ENCODE assay signal across 23 cellular contexts in genomic region chr18:25834061-25834460, GRCh38.
DNase-seq lines count a peak whose midpoint lies in the region; ATAC-seq, FAIRE-seq and TF ChIP-seq lines count a peak whose summit lies in the region.
"Had no signal": no experiment of that assay in that cellular context is flagged by ENCODE, and none has a peak within 500 bp of the region (broad histone marks: within the 10 kb centered on the region; RNA-seq: fewer than 3 reads in every experiment).

No MANE protein-coding gene starts in this region.

- H3K27me3 Mint-ChIP-seq in GM23338 (ENCODE audit: insufficient read depth, low read depth, poor library complexity) = no peaks in the 10 kb centered on the region

- ATAC-seq in GM23338 = no peak

- H3K27ac Mint-ChIP-seq in GM23338 = no peak overlapping the region
- H3K27ac Mint-ChIP-seq: B cell; CD4-positive, alpha-beta memory T cell had no signal

- H3K18ac ChIP-seq in neuronal stem cell (ENCODE audit: low read length) = peak overlapping the region; percentile 32

- POLR2A ChIA-PET in OCI-LY7 (lab: Charles Lee) = interaction anchor here (0.6 to 1.0 kb wide), 2 partner anchors 25 to 228 kb away, joined by 4 read pairs; no protein-coding TSS in a partner anchor

- FAIRE-seq in GM12891 (lab: Jason Lieb, UNC) (no peak), HTR-8/SVneo (lab: Jason Lieb, UNC) (no peak)
- FAIRE-seq: A204.1, GM12892, GM19239, H54 had no signal

- H2AK5ac ChIP-seq in neuronal stem cell (ENCODE audit: low read depth, low read length) = no peak overlapping the region

- H3K27ac ChIP-seq in BLaER1 = no peak overlapping the region
- no peak overlapping the region for H3K27ac ChIP-seq in GM23338 (ENCODE audit: low read depth)
- peak overlapping the region; percentile 53 for H3K27ac ChIP-seq in OCI-LY7 (ENCODE audit: low read depth, low read length, poor library complexity, severe bottlenecking)
- no peak overlapping the region for H3K27ac ChIP-seq in neuronal stem cell (replicated peaks; ENCODE audit: low read length)
- H3K27ac ChIP-seq in adrenal gland = no peak overlapping the region
- H3K27ac ChIP-seq: 22Rv1 had no signal

- H3K4me3 Mint-ChIP-seq in GM23338 = no peak overlapping the region
- H3K4me3 Mint-ChIP-seq: B cell; CD4-positive, alpha-beta memory T cell had no signal

- H3K4me2 ChIP-seq in BLaER1 = peak overlapping the region; percentile 50
- no peak overlapping the region for H3K4me2 ChIP-seq in GM23338
- H3K4me2 ChIP-seq in OCI-LY7 (ENCODE audit: low read length) = peak overlapping the region; percentile 39
- H3K4me2 ChIP-seq in neuronal stem cell (ENCODE audit: insufficient read depth, low read length, poor library complexity, severe bottlenecking) = no peak overlapping the region

- H4K8ac ChIP-seq in neuronal stem cell (ENCODE audit: low read depth, low read length) = no peak overlapping the region

- H3K79me1 ChIP-seq in neuronal stem cell (ENCODE audit: low read depth, low read length) = no peaks in the 10 kb centered on the region

- BruUV-seq in OCI-LY7 (replicated peaks; lab: Mats Ljungman, UMichigan) = no TSS peak

- CTCF ChIA-PET in OCI-LY7 (lab: Charles Lee; ENCODE audit: unreplicated experiment) = interaction anchor here (0.6 kb wide), 1 partner anchor 10 kb away, joined by 4 read pairs; no protein-coding TSS in a partner anchor

- DNase-seq in GM23338 (ENCODE audit: low spot score) = no peak
- peak; percentile 80 for DNase-seq in OCI-LY7 (ENCODE audit: low spot score)
- DNase-seq in neuronal stem cell (ENCODE audit: low spot score) = no peak
- no peak for DNase-seq in putamen (ENCODE audit: low spot score)
- DNase-seq in GM12891 (ENCODE audit: insufficient read length, low spot score) = no peak
- DNase-seq in HTR-8/SVneo (ENCODE audit: insufficient read length, low spot score) = no peak
- no peak for DNase-seq in adrenal gland
- DNase-seq: C1 segment of cervical spinal cord; Calu3; CD4-positive, alpha-beta memory T cell; COR-L47; DMS53; DMS79 treated with DMSO at 0.1 percent for 48 hours; GF-D8; GOT3 had no signal

- H2AFZ ChIP-seq in GM23338 = 0 out of 2 replicates have a peak overlapping the region, but pooled peaks have one; percentile 32
- peak overlapping the region; percentile 40; the same call in 1 of the 2 replicates for H2AFZ ChIP-seq in OCI-LY7 (ENCODE audit: low read length)
- no peak overlapping the region for H2AFZ ChIP-seq in neuronal stem cell (ENCODE audit: low read length)

- H4K91ac ChIP-seq in neuronal stem cell (ENCODE audit: low read depth, low read length, poor library complexity) = no peak overlapping the region

- H3K4me1 Mint-ChIP-seq in GM23338 = no peaks in the 10 kb centered on the region
- H3K4me1 Mint-ChIP-seq: B cell; CD4-positive, alpha-beta memory T cell had no signal

- H3K9me2 ChIP-seq in GM23338 (ENCODE audit: insufficient read depth) (peaks cover 3% of the 10 kb centered on the region; the same call in 1 of the 2 replicates), OCI-LY7 (ENCODE audit: insufficient read depth, low read length) (no peaks in the 10 kb centered on the region)

- no peak overlapping the region for H2BK5ac ChIP-seq in neuronal stem cell (ENCODE audit: low read length)

- H3K4me3 ChIP-seq in BLaER1 = no peak overlapping the region
- no peak overlapping the region for H3K4me3 ChIP-seq in GM23338
- H3K4me3 ChIP-seq in OCI-LY7 (ENCODE audit: low read depth, low read length, poor library complexity, severe bottlenecking) = no peak overlapping the region
- H3K4me3 ChIP-seq in neuronal stem cell (ENCODE audit: low read length in 2 of 2) = no peak overlapping the region
- H3K4me3 ChIP-seq in adrenal gland = no peak overlapping the region
- H3K4me3 ChIP-seq: HAP-1 had no signal

- H3K27me3 ChIP-seq in BLaER1 = no peaks in the 10 kb centered on the region
- no peaks in the 10 kb centered on the region for H3K27me3 ChIP-seq in GM23338 (ENCODE audit: insufficient read depth)
- no peaks in the 10 kb centered on the region for H3K27me3 ChIP-seq in neuronal stem cell (ENCODE audit: control insufficient read depth in 3 of 3, insufficient read depth in 3 of 3, low read depth in 1 of 3, low read length in 3 of 3)
- H3K27me3 ChIP-seq in adrenal gland = no peaks in the 10 kb centered on the region

- TF ChIP-seq POLR2A in GM12891 (IDR thresholded peaks at IDR 0.05; ENCODE audit: low read depth, low read length) (no peak), adrenal gland (IDR thresholded peaks at IDR 0.05) (no peak)

- H3K4ac ChIP-seq in neuronal stem cell (ENCODE audit: low read length) = no peak overlapping the region

- no peaks in the 10 kb centered on the region; the same call in 2 of the 3 replicates for H3K9me3 Mint-ChIP-seq in GM23338
- H3K9me3 Mint-ChIP-seq: CD4-positive, alpha-beta memory T cell had no signal

- no peak overlapping the region for H3K23ac ChIP-seq in neuronal stem cell (ENCODE audit: low read depth, low read length, poor library complexity)

- H3F3A ChIP-seq in GM23338 (replicated peaks; ENCODE audit: low read depth) = no peaks in the 10 kb centered on the region

- intact Hi-C loops in OCI-LY7 (cut with micrococcal nuclease; ENCODE audit: unreplicated experiment) (loop anchor here (5.0 to 10.0 kb wide), 2 partner anchors 379 to 957 kb away; no protein-coding TSS in a partner anchor), adrenal gland (cut with DNase I) (loop anchor here in 1 of 2 donors (5.0 kb wide), 1 partner anchor 957 kb away; no protein-coding TSS in a partner anchor)

- H3K36me3 ChIP-seq in BLaER1 = no peaks in the 10 kb centered on the region
- H3K36me3 ChIP-seq in GM23338 (ENCODE audit: insufficient read depth) = no peaks in the 10 kb centered on the region
- no peaks in the 10 kb centered on the region for H3K36me3 ChIP-seq in OCI-LY7 (ENCODE audit: insufficient read depth, low read length)
- H3K36me3 ChIP-seq in neuronal stem cell (replicated peaks in 1 of 2; ENCODE audit: control insufficient read depth in 2 of 2, insufficient read depth in 2 of 2, low read length in 2 of 2) = no peaks in the 10 kb centered on the region
- H3K36me3 ChIP-seq in adrenal gland (replicated peaks in 1 of 2) = no peaks in the 10 kb centered on the region
- H3K36me3 ChIP-seq: HAP-1 had no signal

- H4K20me1 ChIP-seq in BLaER1 = no peaks in the 10 kb centered on the region
- H4K20me1 ChIP-seq in GM23338 (replicated peaks; ENCODE audit: insufficient read depth) = no peaks in the 10 kb centered on the region
- no peaks in the 10 kb centered on the region for H4K20me1 ChIP-seq in OCI-LY7 (ENCODE audit: insufficient read depth, low read length)

- H3K14ac ChIP-seq in neuronal stem cell (ENCODE audit: low read length) = no peak overlapping the region

- H2BK12ac ChIP-seq in neuronal stem cell (ENCODE audit: low read length) = no peak overlapping the region

- H3K9ac ChIP-seq in BLaER1 = no peak overlapping the region
- no peak overlapping the region for H3K9ac ChIP-seq in neuronal stem cell (ENCODE audit: low read depth, low read length, poor library complexity)

- H3K9me3 ChIP-seq in BLaER1 = no peaks in the 10 kb centered on the region
- H3K9me3 ChIP-seq in OCI-LY7 (ENCODE audit: low read length) = no peaks in the 10 kb centered on the region
- no peaks in the 10 kb centered on the region for H3K9me3 ChIP-seq in neuronal stem cell (replicated peaks in 1 of 2; ENCODE audit: control insufficient read depth in 2 of 2, insufficient read depth in 1 of 2, low read depth in 1 of 2, low read length in 2 of 2)
- H3K9me3 ChIP-seq in adrenal gland (replicated peaks in 1 of 3) = no peaks in the 10 kb centered on the region
- H3K9me3 ChIP-seq: HAP-1 had no signal

- no peak overlapping the region for H2BK120ac ChIP-seq in neuronal stem cell (ENCODE audit: low read depth, low read length)

- no peaks in the 10 kb centered on the region for H3K36me3 Mint-ChIP-seq in GM23338 (ENCODE audit: low read depth)
- H3K36me3 Mint-ChIP-seq: CD4-positive, alpha-beta memory T cell had no signal

- no peak overlapping the region for H2BK15ac ChIP-seq in neuronal stem cell (ENCODE audit: low read length)

- H3K4me1 ChIP-seq in BLaER1 (peaks cover 10% of the 10 kb centered on the region), GM23338 (ENCODE audit: insufficient read depth) (no peaks in the 10 kb centered on the region), OCI-LY7 (ENCODE audit: insufficient read depth, low read length, poor library complexity, severe bottlenecking) (peaks cover 40% of the 10 kb centered on the region), neuronal stem cell (ENCODE audit: control insufficient read depth in 2 of 2, insufficient read depth in 1 of 2, low read depth in 1 of 2, low read length in 2 of 2) (no peaks in the 10 kb centered on the region), adrenal gland (replicated peaks in 1 of 2) (peaks cover 11 to 13% of the 10 kb centered on the region in 2 donors)

- TF ChIP-seq CTCF in GM23338 (conservative IDR thresholded peaks at IDR 0.05; ENCODE audit: low read depth in 2 of 2) (no peak), OCI-LY7 (conservative IDR thresholded peaks at IDR 0.05; ENCODE audit: low read length) (no peak), adrenal gland (IDR thresholded peaks at IDR 0.05) (no peak)

- WGBS in neuronal stem cell (ENCODE audit: extremely low coverage in 2 of 2, insufficient read length in 2 of 2, insufficient replicate concordance in 1 of 2), 2 donors = no CpG with 5 or more reads among the region's 8 CpGs
- WGBS in adrenal gland, 4 donors = 79 to 88% (median 85%) methylated on average over 7 to 8 of the region's 8 CpGs

- no peaks in the 10 kb centered on the region for H3K79me2 ChIP-seq in GM23338 (replicated peaks; ENCODE audit: insufficient read depth)
- H3K79me2 ChIP-seq in OCI-LY7 (ENCODE audit: insufficient read depth, low read depth, low read length) = no peaks in the 10 kb centered on the region

TF ChIP-seq in GM23338, 12 proteins besides CTCF, POLR2A, EP300 and RAD21 (continues in another document):
- TF ChIP-seq ETS1 (IDR thresholded peaks at IDR 0.05) = no peak

TF ChIP-seq in GM12891, 5 proteins besides CTCF, POLR2A, EP300 and RAD21:
- TF ChIP-seq SPI1 (IDR thresholded peaks at IDR 0.05; ENCODE audit: low read depth, low read length) (no peak), PAX5 (IDR thresholded peaks at IDR 0.05; ENCODE audit: insufficient read depth, low read length, severe bottlenecking) (no peak), POU2F2 (IDR thresholded peaks at IDR 0.05; ENCODE audit: low read depth, low read length) (no peak), POLR2AphosphoS5 (IDR thresholded peaks at IDR 0.05; ENCODE audit: low read depth, low read length) (no peak), TAF1 (IDR thresholded peaks at IDR 0.05; ENCODE audit: low read depth, low read length) (no peak)
TF ChIP-seq in GM12891: peak in this region for 0.

Comparison
In these comparisons a context has a peak if more than half of its experiments do, and no peak if none do; other contexts are left out.
1. H3K4me2 ChIP-seq: peak in BLaER1 (single experiment) and OCI-LY7 (single experiment); none in GM23338 (single experiment) and neuronal stem cell (single experiment).